ENCODE assay signal across 11 cellular contexts in the genomic region with DNA sequence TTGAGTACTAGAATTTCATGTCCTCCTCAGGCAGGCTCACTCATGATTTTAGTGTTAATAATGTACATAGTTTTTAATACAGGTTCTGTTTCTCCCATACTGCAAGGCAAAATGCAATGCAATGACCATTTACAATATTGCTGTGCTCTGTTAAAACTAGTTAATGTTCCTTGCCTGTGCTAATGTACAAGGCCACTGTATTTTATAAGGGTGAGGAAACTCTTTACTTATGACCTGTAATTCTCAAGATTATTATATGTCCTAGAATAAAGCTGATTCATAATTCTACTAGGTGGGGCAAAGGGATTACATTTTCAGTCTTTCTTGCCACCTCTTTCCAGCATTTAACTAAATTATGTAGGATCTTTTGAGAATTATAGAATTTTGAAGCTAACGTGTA. TPM values are rescaled to one million over a fixed set of nuclear protein-coding genes. Genes with fewer than 3 reads are reported as not detected.
"Had no signal": no experiment of that assay in that cellular context is flagged by ENCODE, and none has a peak within 500 bp of the region (broad histone marks: within the 10 kb centered on the region; RNA-seq: fewer than 3 reads in every experiment).

No MANE protein-coding gene starts in this region.

- H3K4me1 ChIP-seq: HAP-1 had no signal

- DNase-seq: GM23248, GOT3, H7, HFFc6 had no signal

- FAIRE-seq: HepG2 had no signal

- H3K9me3 ChIP-seq: HAP-1 had no signal

- H3K36me3 ChIP-seq: HAP-1 had no signal

- ATAC-seq: HCT116, HepG2 had no signal

- H3K4me3 ChIP-seq: GM23248, HAP-1 had no signal

- H3K27ac ChIP-seq: GM23248, HL-60 had no signal

RNA-seq across cellular contexts. Expression of a gene that starts 19.4 kb away (rescaled TPM):
- total RNA-seq: GM23248, H4, H7, HepG2, HFFc6, HT1080 had no signal
- polyA plus RNA-seq: GM23248, HepG2, IgD-negative memory B cell had no signal
